ENCODE assay signal across 8 cellular contexts in genomic region chr22:36775966-36776669, GRCh38. TPM values are rescaled to one million over a fixed set of nuclear protein-coding genes. Genes with fewer than 3 reads are reported as not detected.
DNase-seq lines count a peak whose midpoint lies in the region; TF ChIP-seq lines count a peak whose summit lies in the region.

Gene IFT27 (minus strand): TSS chr22:36776119. CDS start chr22:36775707, 412 bp downstream.

- no peaks in the 10 kb centered on the region for H3K79me2 ChIP-seq in H9 (ENCODE audit: insufficient read depth, low read length)
- no peaks in the 10 kb centered on the region; the same call in 1 of the 2 replicates for H3K79me2 ChIP-seq in MM.1S (ENCODE audit: low read length)

- H4K20me1 ChIP-seq in H9 (ENCODE audit: control insufficient read depth, insufficient read depth, insufficient read length) (no peaks in the 10 kb centered on the region), MM.1S (ENCODE audit: insufficient read depth, low read length) (no peaks in the 10 kb centered on the region)

- no peaks in the 10 kb centered on the region for H3F3A ChIP-seq in MM.1S (ENCODE audit: insufficient read depth, low read length)

- H3K4me2 ChIP-seq in H9 (ENCODE audit: insufficient read depth, insufficient read length, low read length): peak within 1 kb of the TSS; percentile 87
- peak within 1 kb of the TSS; percentile 96 for H3K4me2 ChIP-seq in MM.1S (ENCODE audit: low read depth, low read length)

- H3K4me1 Mint-ChIP-seq in H9 (peaks cover 8 to 12% of the 10 kb centered on the region in 2 experiments), neural crest cell (peaks cover 29% of the 10 kb centered on the region)

- H2BK120ac ChIP-seq in H9 (ENCODE audit: low read depth, low read length, poor library complexity, severe bottlenecking): no peak within 1 kb of the TSS

- no peak within 1 kb of the TSS for H3K4ac ChIP-seq in H9 (ENCODE audit: low read depth, low read length)

- H3K56ac ChIP-seq in H9 (ENCODE audit: insufficient read length, low read depth, low read length): no peak within 1 kb of the TSS

- H3K4me3 ChIP-seq in MM.1S (ENCODE audit: low read length): peak within 1 kb of the TSS; percentile 91
- peak within 1 kb of the TSS; percentile 47 for H3K4me3 ChIP-seq in SJCRH30
- H3K4me3 ChIP-seq in foreskin fibroblast (ENCODE audit: low read depth in 1 of 2, low read length in 2 of 2): peak within 1 kb of the TSS; percentile 72 to 87
- H3K4me3 ChIP-seq in stomach smooth muscle (ENCODE audit: low read length in 2 of 2): peak within 1 kb of the TSS; percentile 75 to 85

- TF ChIP-seq CTCF in H9 (conservative IDR thresholded peaks at IDR 0.05) (no peak), MM.1S (IDR thresholded peaks at IDR 0.05; ENCODE audit: low read length) (no peak), foreskin fibroblast (IDR thresholded peaks at IDR 0.05; ENCODE audit: low read depth, low read length) (no peak), neural crest cell (conservative IDR thresholded peaks at IDR 0.05) (no peak)

- H3K36me3 ChIP-seq in ES-I3 (ENCODE audit: insufficient read depth, low read length) (no peaks in the 10 kb centered on the region), MM.1S (replicated peaks; ENCODE audit: insufficient read depth, low read length) (no peaks in the 10 kb centered on the region), SJCRH30 (no peaks in the 10 kb centered on the region), stomach smooth muscle (ENCODE audit: control insufficient read depth in 2 of 2, insufficient read depth in 2 of 2, low read length in 2 of 2) (peaks cover 0 to 3% of the 10 kb centered on the region in 2 donors)

- no peak within 1 kb of the TSS for H2BK5ac ChIP-seq in H9 (ENCODE audit: insufficient read length, low read length)

- H3K27ac Mint-ChIP-seq in H9 (peak within 1 kb of the TSS in 2 of 3 experiments; percentile 60 to 93; a peak in 3 of 7 replicates), neural crest cell (ENCODE audit: unreplicated experiment) (peak within 1 kb of the TSS; percentile 98)

- no peak within 1 kb of the TSS for H4K91ac ChIP-seq in H9 (ENCODE audit: insufficient read length, low read depth, low read length)

- no peak within 1 kb of the TSS for H3K14ac ChIP-seq in H9 (ENCODE audit: insufficient read depth, low read length)

- peaks cover 2% of the 10 kb centered on the region for H3K23me2 ChIP-seq in H9 (ENCODE audit: insufficient read length, low read depth, low read length, poor library complexity, severe bottlenecking)

- no peak within 1 kb of the TSS for H4K5ac ChIP-seq in H9 (ENCODE audit: insufficient read length, low read depth, low read length)

- H3K9me3 Mint-ChIP-seq in H9 (peaks cover 15 to 24% of the 10 kb centered on the region in 2 experiments), neural crest cell (peaks cover 15% of the 10 kb centered on the region)

- no peak within 1 kb of the TSS for H2BK12ac ChIP-seq in H9 (ENCODE audit: insufficient read length, low read depth, low read length)

- WGBS in H9 (ENCODE audit: extremely low coverage, insufficient read length, low lambda C conversion rate): no CpG with 5 or more reads among the region's 43 CpGs

- no peak within 1 kb of the TSS for H3K23ac ChIP-seq in H9 (ENCODE audit: insufficient read length, low read depth, low read length)

- H3K27ac ChIP-seq in H9 (ENCODE audit: insufficient read length, low read depth, low read length) (no peak within 1 kb of the TSS), MM.1S (ENCODE audit: low read length) (peak within 1 kb of the TSS; percentile 7; the same call in 1 of the 2 replicates), SJCRH30 (no peak within 1 kb of the TSS), stomach smooth muscle (ENCODE audit: low read length) (peak within 1 kb of the TSS; percentile 67)

- peak within 1 kb of the TSS; percentile 85 to 91 for H3K4me3 Mint-ChIP-seq in H9
- peak within 1 kb of the TSS; percentile 96 for H3K4me3 Mint-ChIP-seq in neural crest cell

- no peaks in the 10 kb centered on the region for H3K9me2 ChIP-seq in MM.1S (replicated peaks; ENCODE audit: insufficient read depth, low read length)

- H3K27me3 Mint-ChIP-seq in H9 (ENCODE audit: low read depth) (peaks cover 34% of the 10 kb centered on the region), neural crest cell (ENCODE audit: low read depth) (peaks cover 5% of the 10 kb centered on the region)

- peaks cover 6% of the 10 kb centered on the region; the same call in 1 of the 2 replicates for H3K9me3 ChIP-seq in ES-I3 (ENCODE audit: control insufficient read depth, insufficient read depth, low read length)
- no peaks in the 10 kb centered on the region for H3K9me3 ChIP-seq in H9 (ENCODE audit: control insufficient read depth, low read depth, low read length)
- no peaks in the 10 kb centered on the region for H3K9me3 ChIP-seq in MM.1S (replicated peaks; ENCODE audit: insufficient read depth, low read length)
- H3K9me3 ChIP-seq in SJCRH30 (replicated peaks): no peaks in the 10 kb centered on the region
- no peaks in the 10 kb centered on the region for H3K9me3 ChIP-seq in stomach smooth muscle (ENCODE audit: control insufficient read depth in 2 of 2, low read length in 2 of 2)

- H3K27me3 ChIP-seq in H9 (ENCODE audit: insufficient read depth, low read length) (no peaks in the 10 kb centered on the region), MM.1S (replicated peaks; ENCODE audit: insufficient read depth, low read length) (no peaks in the 10 kb centered on the region), SJCRH30 (0 out of 2 replicates have a peak, but pooled peaks cover 3% of the 10 kb centered on the region), stomach smooth muscle (ENCODE audit: control insufficient read depth in 1 of 2, insufficient read depth in 2 of 2, low read length in 2 of 2) (no peaks in the 10 kb centered on the region)

- H2AFZ ChIP-seq in H9 (ENCODE audit: low read length) (no peak within 1 kb of the TSS), MM.1S (ENCODE audit: low read length) (peak within 1 kb of the TSS; percentile 96)

- H3K4me1 ChIP-seq in ES-I3 (ENCODE audit: insufficient read depth, low read length): 0 out of 2 replicates have a peak, but pooled peaks cover 3% of the 10 kb centered on the region
- no peaks in the 10 kb centered on the region; the same call in 1 of the 2 replicates for H3K4me1 ChIP-seq in H9 (ENCODE audit: insufficient read depth, low read length)
- peaks cover 11% of the 10 kb centered on the region for H3K4me1 ChIP-seq in MM.1S (ENCODE audit: low read length)
- H3K4me1 ChIP-seq in SJCRH30: no peaks in the 10 kb centered on the region
- peaks cover 14% of the 10 kb centered on the region for H3K4me1 ChIP-seq in stomach smooth muscle (ENCODE audit: control insufficient read depth, insufficient read depth, low read length)

- no peak within 1 kb of the TSS for H2AK5ac ChIP-seq in H9 (ENCODE audit: insufficient read length, low read length)

- H3K18ac ChIP-seq in H9 (ENCODE audit: insufficient read length, low read depth, low read length): peak within 1 kb of the TSS; percentile 83

- H2BK15ac ChIP-seq in H9 (ENCODE audit: low read depth, low read length): no peak within 1 kb of the TSS

- H3K9ac ChIP-seq in ES-I3 (ENCODE audit: low read depth, low read length) (peak within 1 kb of the TSS; percentile 76), H9 (ENCODE audit: extremely low read depth, insufficient read length, low read length) (peak within 1 kb of the TSS; percentile 72), MM.1S (ENCODE audit: low read length) (peak within 1 kb of the TSS; percentile 74), stomach smooth muscle (ENCODE audit: low read length in 2 of 2) (peak within 1 kb of the TSS; percentile 56 to 78)

- no peak within 1 kb of the TSS for H4K8ac ChIP-seq in H9 (replicated peaks; ENCODE audit: insufficient read length, low read depth, low read length)

- DNase-seq in H9 (peak; percentile 100), MM.1S (peak; percentile 100), SJCRH30 (peak; percentile 77 to 85), foreskin fibroblast (peak; percentile 100), neural crest cell (ENCODE audit: low read depth, low spot score) (peak; percentile 90)
- peak; percentile 95 for DNase-seq in activated gamma-delta T cell treated with anti-CD3 and anti-CD28 coated beads, Interleukin-2, amount 50 U/mL, for 16 hours (ENCODE audit: low read depth)

- H3T11ph ChIP-seq in H9 (ENCODE audit: low read length): no peak within 1 kb of the TSS

- H3K36me3 Mint-ChIP-seq in H9 (ENCODE audit: insufficient read depth in 1 of 3, low read depth in 3 of 3) (peaks cover 11 to 33% (median 14%) of the 10 kb centered on the region in 3 experiments), neural crest cell (ENCODE audit: low read depth) (peaks cover 12% of the 10 kb centered on the region)

- H2BK20ac ChIP-seq in H9 (ENCODE audit: low read depth, low read length, poor library complexity, severe bottlenecking): no peak within 1 kb of the TSS

- H3K79me1 ChIP-seq in H9 (ENCODE audit: insufficient read depth, low read depth, low read length, poor library complexity, severe bottlenecking): no peaks in the 10 kb centered on the region

RNA-seq across cellular contexts. Expression of gene IFT27, which starts in this region (rescaled TPM):
- total RNA-seq in H9 (2021) (40.7 and 43.4 TPM in 2 replicates), neural crest cell (50.9 and 55.4 TPM in 2 replicates)
- total RNA-seq in SJCRH30 (2014; rRNA removed; shearing (Covaris generic)): 1.8 and 2.2 TPM in 2 replicates

Comparison
In these comparisons a context has a peak if more than half of its experiments do, and no peak if none do; other contexts are left out.
1. RNA of gene IFT27 (total RNA-seq): 50.9 to 55.4 TPM in neural crest cell and 40.7 to 43.4 TPM in H9; 1.8 to 2.2 TPM in SJCRH30; every median in the first group is over 10 times any median in the second.
2. H3K27ac ChIP-seq: peak in MM.1S (single experiment) and stomach smooth muscle (single experiment); none in H9 (single experiment) and SJCRH30 (single experiment).
3. Peak in every context shown above with its lines, with median percentiles within 50 percentile points of each other: H3K9ac ChIP-seq, DNase-seq and H3K4me3 ChIP-seq.